In genomic region chr20:2101935-2102584, GRCh38 we compare ENCODE assay signal across 8 cellular contexts. TPM values are rescaled to one million over a fixed set of nuclear protein-coding genes. Genes with fewer than 3 reads are reported as not detected.
DNase-seq lines count a peak whose midpoint lies in the region; ATAC-seq and TF ChIP-seq lines count a peak whose summit lies in the region.

No MANE protein-coding gene starts in this region.

- TF ChIP-seq POLR2A in GM15510 (IDR thresholded peaks at IDR 0.05; ENCODE audit: borderline replicate concordance, extremely low read depth, insufficient read length) (peak; percentile 77), transverse colon (IDR thresholded peaks at IDR 0.05) (no peak)

- no peaks in the 10 kb centered on the region for H3K27me3 ChIP-seq in transverse colon

- peak overlapping the region; percentile 100 for H3K27ac ChIP-seq in adipose tissue (ENCODE audit: low read depth, low read length)
- peak overlapping the region; percentile 95 to 98 (median 97) for H3K27ac ChIP-seq in transverse colon

- in situ Hi-C loops in transverse colon (cut with MboI; ENCODE audit: low pct_ligation_motif_present in 1 of 4, low pct_unique_long_range_greater_than_20kb in 1 of 4, low sequenced_read_pairs in 3 of 4) = no loop called here

- peak in 3 of 5 experiments; percentile 9 to 55 (median 51) for TF ChIP-seq CTCF in transverse colon (IDR thresholded peaks at IDR 0.05)

- H3K36me3 ChIP-seq in transverse colon = no peaks in the 10 kb centered on the region

- 0% methylated on average over 53 to 57 of the region's 57 CpGs for WGBS in adipose tissue, 3 donors
- WGBS in transverse colon (ENCODE audit: low coverage in 1 of 2), 2 donors = 0% methylated on average over 35 of the region's 57 CpGs; no CpG with 5 or more reads in 1 of the 2 donors

- intact Hi-C loops in cardiac septum (cut with DNase I) = loop anchor here (5.0 to 10.0 kb wide), 2 partner anchors 45 to 327 kb away; no protein-coding TSS in a partner anchor
- intact Hi-C loops in transverse colon (cut with DNase I; ENCODE audit: low total_unique reads) = loop anchor here (5.0 kb wide), 1 partner anchor 205 kb away; the partner anchor contains the start of gene SIRPA

- ATAC-seq in HG02870 (IDR thresholded peaks at IDR 0.05; ENCODE audit: unreplicated experiment) = peak; percentile 77

- DNase-seq in NCI-H1436 treated with DMSO at 0.1 percent for 48 hours (lab: John Stamatoyannopoulos, UW) (peak; percentile 49), SW480 (ENCODE audit: low spot score) (peak; percentile 92), cardiac septum (ENCODE audit: low spot score) (peak; percentile 96), pons (ENCODE audit: low spot score) (peak; percentile 91), transverse colon (peak; percentile 91)

- H3K4me3 ChIP-seq in transverse colon = peak overlapping the region; percentile 45 to 89 (median 69)

- H3K4me1 ChIP-seq in transverse colon = peaks cover 16 to 33% (median 21%) of the 10 kb centered on the region in 4 donors

- TF ChIP-seq EP300 in transverse colon (IDR thresholded peaks at IDR 0.05; ENCODE audit: low read depth) = no peak

- no peaks in the 10 kb centered on the region for H3K9me3 ChIP-seq in transverse colon

RNA-seq across cellular contexts. Expression of gene STK35, which starts 0.4 kb away (rescaled TPM):
- polyA plus RNA-seq in adipose tissue = 1 to 10 TPM; 4.0 to 7.7 (median 5.8) TPM
- total RNA-seq in cardiac septum (18.2 TPM), transverse colon (10 to 100 TPM; 19.9 to 27.9 (median 23.9) TPM)

Comparison
In these comparisons a context has a peak if more than half of its experiments do, and no peak if none do; other contexts are left out.
1. Peak in every context shown above with its lines: DNase-seq, ATAC-seq, H3K4me3 ChIP-seq and H3K27ac ChIP-seq.